In the genomic region with DNA sequence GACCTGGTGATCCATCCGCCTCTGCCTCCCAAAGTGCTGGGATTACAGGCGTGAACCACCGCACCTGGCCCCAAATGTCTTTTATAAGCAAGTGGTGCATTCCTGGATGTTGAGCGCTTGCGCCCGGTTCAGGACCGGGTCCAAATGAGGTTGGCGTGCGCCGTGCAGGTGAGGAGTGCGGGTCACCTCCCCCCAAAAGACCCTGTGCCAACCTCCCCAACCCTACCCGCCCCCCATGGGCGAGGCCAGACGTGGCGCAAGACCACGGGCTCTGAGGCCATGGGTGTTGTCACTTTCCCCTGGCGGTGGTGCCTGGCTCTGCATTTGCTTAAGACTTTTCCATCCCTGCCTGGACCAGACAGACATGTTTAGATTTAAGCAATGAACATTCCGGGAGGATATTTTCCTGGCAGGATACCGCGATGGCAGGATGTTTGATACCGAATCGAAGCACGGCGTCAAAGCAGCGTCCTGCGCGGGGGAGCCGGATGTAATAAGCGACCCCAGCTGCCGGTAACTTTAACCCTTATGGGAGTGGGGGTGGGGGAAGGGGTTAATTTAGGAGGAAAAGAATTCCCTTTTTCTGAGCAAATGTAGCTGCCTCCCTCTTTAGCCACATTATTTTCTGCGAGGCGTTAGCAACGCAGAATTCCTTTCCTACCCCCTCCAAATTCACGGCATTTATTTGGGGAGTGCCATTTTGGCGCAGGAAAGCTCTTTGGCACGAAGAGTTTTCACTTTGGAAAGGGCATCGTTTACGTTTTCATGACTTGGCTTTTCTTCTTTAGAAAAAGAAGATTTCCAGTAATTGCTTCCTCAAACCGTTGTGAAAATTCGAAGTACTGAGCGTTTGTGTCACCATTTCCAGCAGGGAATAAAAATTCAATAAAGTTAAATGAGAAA, we compare ENCODE assay signal across 7 cellular contexts. TPM values are rescaled to one million over a fixed set of nuclear protein-coding genes. Genes with fewer than 3 reads are reported as not detected.
DNase-seq lines count a peak whose midpoint lies in the region; ATAC-seq and TF ChIP-seq lines count a peak whose summit lies in the region.

No MANE protein-coding gene starts in this region.

- peaks cover 22 to 34% of the 10 kb centered on the region in 2 donors for H3K36me3 Mint-ChIP-seq in activated naive CD4-positive, alpha-beta T cell treated with anti-CD3 and anti-CD28 coated beads, Interleukin-2, amount 50 U/mL, for 72 hours

- H3K36me3 ChIP-seq in HUES48 (ENCODE audit: control insufficient read depth, insufficient read depth, low read length) (peaks cover 1% of the 10 kb centered on the region; the same call in 1 of the 2 replicates), Peyer's patch (no peaks in the 10 kb centered on the region)

- no peak for TF ChIP-seq POLR2A in Peyer's patch (IDR thresholded peaks at IDR 0.05)

- peak; percentile 10 to 30 for ATAC-seq in activated naive CD4-positive, alpha-beta T cell treated with anti-CD3 and anti-CD28 coated beads, Interleukin-2, amount 50 U/mL, for 72 hours
- peak; percentile 40 for ATAC-seq in Right ventricle myocardium superior (ENCODE audit: poor library complexity)
- ATAC-seq in HG03469 (IDR thresholded peaks at IDR 0.05; ENCODE audit: unreplicated experiment), result no peak

- no peaks in the 10 kb centered on the region for H3K9me3 ChIP-seq in HUES48 (ENCODE audit: control insufficient read depth, insufficient read depth, low read length)
- H3K9me3 ChIP-seq in Peyer's patch, result no peaks in the 10 kb centered on the region

- H3K27ac Mint-ChIP-seq in activated naive CD4-positive, alpha-beta T cell treated with anti-CD3 and anti-CD28 coated beads, Interleukin-2, amount 50 U/mL, for 72 hours, result peak overlapping the region; percentile 93 to 99

- H3K4me3 ChIP-seq in GM12875 (ENCODE audit: low read depth, low read length), result peak overlapping the region; percentile 75
- peak overlapping the region; percentile 82 for H3K4me3 ChIP-seq in HUES48 (ENCODE audit: low read depth, low read length)
- H3K4me3 ChIP-seq in Peyer's patch, result peak overlapping the region; percentile 56 to 65 (median 58)

- H3K27me3 ChIP-seq in HUES48 (ENCODE audit: control insufficient read depth, insufficient read depth, low read length), result peaks cover 31% of the 10 kb centered on the region
- H3K27me3 ChIP-seq in Peyer's patch, result peaks cover 0 to 7% of the 10 kb centered on the region in 2 donors

- intact Hi-C loops in Right ventricle myocardium superior (cut with DNase I) (no loop called here), posterior vena cava (cut with DNase I) (no loop called here)

- H3K9me3 Mint-ChIP-seq in activated naive CD4-positive, alpha-beta T cell treated with anti-CD3 and anti-CD28 coated beads, Interleukin-2, amount 50 U/mL, for 72 hours, result no peaks in the 10 kb centered on the region

- DNase-seq in Peyer's patch (peak; percentile 27 to 78 (median 67)), Right ventricle myocardium superior (peak; percentile 79), posterior vena cava (ENCODE audit: low spot score) (peak; percentile 92)
- peak; percentile 68 to 73 for DNase-seq in activated naive CD4-positive, alpha-beta T cell treated with anti-CD3 and anti-CD28 coated beads, Interleukin-2, amount 50 U/mL, for 72 hours (ENCODE audit: low spot score in 2 of 2)

- H3K4me1 ChIP-seq in HUES48 (ENCODE audit: control insufficient read depth, insufficient read depth, low read length), result peaks cover 14% of the 10 kb centered on the region
- H3K4me1 ChIP-seq in Peyer's patch, result peaks cover 0 to 21% (median 3%) of the 10 kb centered on the region in 4 donors

- H3K27ac ChIP-seq in HUES48 (ENCODE audit: low read depth, low read length) (no peak overlapping the region), Peyer's patch (peak overlapping the region; percentile 84 to 94 (median 90))

- H3K9ac ChIP-seq in HUES48 (ENCODE audit: low read depth, low read length), result peak overlapping the region; percentile 82; the same call in 1 of the 2 replicates

- TF ChIP-seq CTCF in GM12875 (IDR thresholded peaks at IDR 0.05; ENCODE audit: borderline replicate concordance, insufficient read depth, low read depth, low read length) (peak; percentile 83), Peyer's patch (IDR thresholded peaks at IDR 0.05) (peak; percentile 56 to 69 (median 66))

RNA-seq across cellular contexts. Expression of a gene that starts 27.8 kb away (rescaled TPM):
- total RNA-seq in Peyer's patch, result 10 to 100 TPM; 28.9 to 38.9 (median 37.3) TPM
- 100 to 1,000 TPM in 1 of 2 donors, 10 to 100 TPM in 1; 39.5 to 155 TPM for total RNA-seq in activated naive CD4-positive, alpha-beta T cell treated with anti-CD3 and anti-CD28 coated beads, Interleukin-2, amount 50 U/mL, for 72 hours
- 81.7 TPM for total RNA-seq in Right ventricle myocardium superior
- 10 to 100 TPM; 61.6 to 64.3 TPM for total RNA-seq in posterior vena cava

RNA-seq across cellular contexts. Expression of a gene that starts 42.7 kb away (rescaled TPM):
- total RNA-seq in Peyer's patch, result 1 to 10 TPM in 2 of 4 donors, not detected in 2; 2.5 to 2.7 TPM
- 1 to 10 TPM in 1 of 2 donors, under 1 TPM in 1; 0.91 to 2.4 TPM for total RNA-seq in activated naive CD4-positive, alpha-beta T cell treated with anti-CD3 and anti-CD28 coated beads, Interleukin-2, amount 50 U/mL, for 72 hours
- total RNA-seq in Right ventricle myocardium superior, result 0.32 TPM
- total RNA-seq in posterior vena cava, result 1 to 10 TPM in 1 of 2 donors, under 1 TPM in 1; 0.38 to 1.9 TPM

RNA-seq across cellular contexts. Expression of a gene that starts 52.7 kb away (rescaled TPM):
- total RNA-seq in Peyer's patch (10 to 100 TPM; 29.6 to 62.6 (median 32.1) TPM), Right ventricle myocardium superior (6.2 TPM), posterior vena cava (10 to 100 TPM; 12.7 to 13.3 TPM)
- 10 to 100 TPM; 43.3 to 43.6 TPM for total RNA-seq in activated naive CD4-positive, alpha-beta T cell treated with anti-CD3 and anti-CD28 coated beads, Interleukin-2, amount 50 U/mL, for 72 hours
